ENCODE assay signal across 8 cellular contexts in the genomic region with DNA sequence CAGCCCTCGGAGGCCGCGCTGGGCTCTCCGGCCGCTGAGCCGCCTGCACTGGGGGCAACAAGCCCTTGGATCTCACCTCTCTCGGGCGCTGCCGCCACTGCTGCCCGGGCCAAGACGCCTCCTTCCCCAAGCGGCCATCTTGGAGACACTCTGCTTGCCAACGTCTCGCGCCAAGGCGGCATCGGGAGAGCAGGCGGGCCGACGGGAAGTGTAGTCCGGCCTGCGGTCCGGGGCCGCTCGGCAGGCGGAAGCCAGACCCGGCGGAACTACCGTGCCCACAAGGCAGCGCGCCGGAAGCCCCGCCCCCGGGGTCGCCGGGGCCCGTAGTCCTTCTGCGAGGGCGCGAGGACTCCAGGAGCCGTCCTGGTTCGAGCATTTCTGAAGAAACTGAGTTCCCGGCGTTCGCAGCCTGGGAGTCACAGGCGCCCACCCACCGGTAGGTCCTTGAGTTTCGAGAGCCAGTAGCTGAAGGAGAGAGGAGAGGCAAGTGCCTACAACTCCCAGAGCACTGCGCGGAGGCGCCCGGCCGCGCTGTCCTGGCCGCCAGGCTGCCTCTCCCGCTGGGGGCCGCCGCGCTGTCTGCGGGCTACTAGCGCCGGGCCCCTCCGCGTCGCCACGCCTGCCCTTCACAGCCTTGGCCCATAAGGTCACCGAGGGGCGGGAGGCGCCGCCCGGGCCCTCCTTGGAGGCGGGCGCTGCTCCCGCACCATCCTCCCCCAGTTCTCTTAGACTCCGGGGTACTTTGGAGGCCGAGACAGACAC.
DNase-seq lines count a peak whose midpoint lies in the region; ATAC-seq and TF ChIP-seq lines count a peak whose summit lies in the region.

A gene with protein sequence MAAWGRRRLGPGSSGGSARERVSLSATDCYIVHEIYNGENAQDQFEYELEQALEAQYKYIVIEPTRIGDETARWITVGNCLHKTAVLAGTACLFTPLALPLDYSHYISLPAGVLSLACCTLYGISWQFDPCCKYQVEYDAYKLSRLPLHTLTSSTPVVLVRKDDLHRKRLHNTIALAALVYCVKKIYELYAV (minus strand): TSS at position 147 of the 762 bp plus-strand sequence. CDS start 9 bp downstream, at position 138.

- no peaks in the 10 kb centered on the region for H3K9me3 ChIP-seq in BLaER1

- DNase-seq in GM19240 (ENCODE audit: insufficient read length, low spot score) (peak; percentile 95), NCI-H524 (lab: John Stamatoyannopoulos, UW) (peak; percentile 93 to 96), choroid plexus epithelial cell (ENCODE audit: low read depth) (peak; percentile 97), kidney tubule cell (ENCODE audit: low spot score) (peak; percentile 96)
- peak; percentile 92 to 95 for DNase-seq in activated CD4-positive, alpha-beta T cell treated with anti-CD3 and anti-CD28 coated beads for 4 hours
- peak; percentile 83 to 84 for DNase-seq in stimulated activated CD4-positive, alpha-beta T cell treated with anti-CD3 and anti-CD28 coated beads, Interleukin-1b, Interleukin-23, amount 100 ng/mL, for 1 hour (ENCODE audit: low read depth in 2 of 2)

- H4K20me1 ChIP-seq in BLaER1 = peaks cover 46% of the 10 kb centered on the region

- ATAC-seq in HG03457 (IDR thresholded peaks at IDR 0.05; ENCODE audit: unreplicated experiment) = peak; percentile 75

- peaks cover 35% of the 10 kb centered on the region for H3K36me3 ChIP-seq in BLaER1

- no peak for TF ChIP-seq CTCF in choroid plexus epithelial cell (conservative IDR thresholded peaks at IDR 0.05; ENCODE audit: low read depth, low read length)

- H3K4me1 ChIP-seq in BLaER1 = peaks cover 50% of the 10 kb centered on the region

- H3K27ac ChIP-seq in BLaER1 = peak within 1 kb of the TSS; percentile 96

- peak within 1 kb of the TSS; percentile 97 for H3K9ac ChIP-seq in BLaER1

- H3K27me3 ChIP-seq in BLaER1 = no peaks in the 10 kb centered on the region

- H3K4me3 ChIP-seq in BLaER1 = peak within 1 kb of the TSS; percentile 87
- H3K4me3 ChIP-seq in choroid plexus epithelial cell (ENCODE audit: low read depth, low read length) = peak within 1 kb of the TSS; percentile 99

- peak within 1 kb of the TSS; percentile 96 for H3K4me2 ChIP-seq in BLaER1

Comparison
In these comparisons a context has a peak if more than half of its experiments do, and no peak if none do; other contexts are left out.
1. Peak in every context shown above with its lines: DNase-seq, ATAC-seq, H3K4me3 ChIP-seq and H3K27ac ChIP-seq.